1 cellular context compared by ENCODE assay signal in the genomic region with DNA sequence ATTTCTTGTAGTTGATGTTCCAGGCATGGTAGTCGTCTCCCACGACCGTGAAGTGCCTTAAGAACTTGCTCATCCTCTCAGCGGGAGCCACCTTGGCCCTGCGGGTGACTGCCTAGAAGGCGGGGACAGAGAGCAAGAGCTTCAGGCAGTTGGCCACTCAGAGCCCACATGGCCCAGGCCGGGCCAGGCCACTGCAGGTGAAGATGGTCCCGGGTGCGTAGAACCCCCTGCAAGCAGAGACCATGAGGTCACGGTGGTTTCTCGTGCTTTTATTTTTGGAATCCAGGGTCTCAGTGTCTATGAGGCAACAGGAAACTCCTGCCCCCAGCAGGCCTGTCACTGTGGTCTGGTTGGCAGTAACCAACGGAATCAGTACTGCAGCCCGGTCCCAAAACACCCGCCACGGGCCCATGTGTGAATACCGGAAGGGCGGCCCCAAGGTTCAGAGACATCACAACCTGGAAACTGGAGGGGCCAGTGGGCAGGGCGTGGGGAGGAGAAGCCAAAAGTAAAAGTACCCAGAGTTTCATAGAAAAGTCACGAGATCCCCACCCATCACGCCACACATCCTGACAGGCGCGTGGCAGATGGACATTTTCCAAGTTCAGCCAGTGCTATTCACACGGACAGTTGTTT.
TF ChIP-seq lines count a peak whose summit lies in the region.

No MANE protein-coding gene starts in this region.

TF ChIP-seq in K562, 482 proteins besides CTCF, POLR2A, EP300 and RAD21 (continued from another document):
- TF ChIP-seq, protein P1, sequence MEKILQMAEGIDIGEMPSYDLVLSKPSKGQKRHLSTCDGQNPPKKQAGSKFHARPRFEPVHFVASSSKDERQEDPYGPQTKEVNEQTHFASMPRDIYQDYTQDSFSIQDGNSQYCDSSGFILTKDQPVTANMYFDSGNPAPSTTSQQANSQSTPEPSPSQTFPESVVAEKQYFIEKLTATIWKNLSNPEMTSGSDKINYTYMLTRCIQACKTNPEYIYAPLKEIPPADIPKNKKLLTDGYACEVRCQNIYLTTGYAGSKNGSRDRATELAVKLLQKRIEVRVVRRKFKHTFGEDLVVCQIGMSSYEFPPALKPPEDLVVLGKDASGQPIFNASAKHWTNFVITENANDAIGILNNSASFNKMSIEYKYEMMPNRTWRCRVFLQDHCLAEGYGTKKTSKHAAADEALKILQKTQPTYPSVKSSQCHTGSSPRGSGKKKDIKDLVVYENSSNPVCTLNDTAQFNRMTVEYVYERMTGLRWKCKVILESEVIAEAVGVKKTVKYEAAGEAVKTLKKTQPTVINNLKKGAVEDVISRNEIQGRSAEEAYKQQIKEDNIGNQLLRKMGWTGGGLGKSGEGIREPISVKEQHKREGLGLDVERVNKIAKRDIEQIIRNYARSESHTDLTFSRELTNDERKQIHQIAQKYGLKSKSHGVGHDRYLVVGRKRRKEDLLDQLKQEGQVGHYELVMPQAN (IDR thresholded peaks at IDR 0.05; ENCODE audit: borderline replicate concordance), result no peak
- TF ChIP-seq SAFB2 (IDR thresholded peaks at IDR 0.05; ENCODE audit: borderline replicate concordance, low read depth, low read length, severe bottlenecking) (no peak), CHD2 (IDR thresholded peaks at IDR 0.05; ENCODE audit: low read depth, low read length) (no peak), DMBX1 (CRISPR knock-in tag; IDR thresholded peaks at IDR 0.05; ENCODE audit: borderline replicate concordance) (no peak), TARDBP (IDR thresholded peaks at IDR 0.05) (no peak), ZNF12 (CRISPR knock-in tag; IDR thresholded peaks at IDR 0.05) (no peak), KDM4B (IDR thresholded peaks at IDR 0.05; ENCODE audit: borderline replicate concordance in 2 of 2, low read depth in 1 of 2) (no peak)
- TF ChIP-seq, protein P2, sequence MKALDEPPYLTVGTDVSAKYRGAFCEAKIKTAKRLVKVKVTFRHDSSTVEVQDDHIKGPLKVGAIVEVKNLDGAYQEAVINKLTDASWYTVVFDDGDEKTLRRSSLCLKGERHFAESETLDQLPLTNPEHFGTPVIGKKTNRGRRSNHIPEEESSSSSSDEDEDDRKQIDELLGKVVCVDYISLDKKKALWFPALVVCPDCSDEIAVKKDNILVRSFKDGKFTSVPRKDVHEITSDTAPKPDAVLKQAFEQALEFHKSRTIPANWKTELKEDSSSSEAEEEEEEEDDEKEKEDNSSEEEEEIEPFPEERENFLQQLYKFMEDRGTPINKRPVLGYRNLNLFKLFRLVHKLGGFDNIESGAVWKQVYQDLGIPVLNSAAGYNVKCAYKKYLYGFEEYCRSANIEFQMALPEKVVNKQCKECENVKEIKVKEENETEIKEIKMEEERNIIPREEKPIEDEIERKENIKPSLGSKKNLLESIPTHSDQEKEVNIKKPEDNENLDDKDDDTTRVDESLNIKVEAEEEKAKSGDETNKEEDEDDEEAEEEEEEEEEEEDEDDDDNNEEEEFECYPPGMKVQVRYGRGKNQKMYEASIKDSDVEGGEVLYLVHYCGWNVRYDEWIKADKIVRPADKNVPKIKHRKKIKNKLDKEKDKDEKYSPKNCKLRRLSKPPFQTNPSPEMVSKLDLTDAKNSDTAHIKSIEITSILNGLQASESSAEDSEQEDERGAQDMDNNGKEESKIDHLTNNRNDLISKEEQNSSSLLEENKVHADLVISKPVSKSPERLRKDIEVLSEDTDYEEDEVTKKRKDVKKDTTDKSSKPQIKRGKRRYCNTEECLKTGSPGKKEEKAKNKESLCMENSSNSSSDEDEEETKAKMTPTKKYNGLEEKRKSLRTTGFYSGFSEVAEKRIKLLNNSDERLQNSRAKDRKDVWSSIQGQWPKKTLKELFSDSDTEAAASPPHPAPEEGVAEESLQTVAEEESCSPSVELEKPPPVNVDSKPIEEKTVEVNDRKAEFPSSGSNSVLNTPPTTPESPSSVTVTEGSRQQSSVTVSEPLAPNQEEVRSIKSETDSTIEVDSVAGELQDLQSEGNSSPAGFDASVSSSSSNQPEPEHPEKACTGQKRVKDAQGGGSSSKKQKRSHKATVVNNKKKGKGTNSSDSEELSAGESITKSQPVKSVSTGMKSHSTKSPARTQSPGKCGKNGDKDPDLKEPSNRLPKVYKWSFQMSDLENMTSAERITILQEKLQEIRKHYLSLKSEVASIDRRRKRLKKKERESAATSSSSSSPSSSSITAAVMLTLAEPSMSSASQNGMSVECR (CRISPR knock-in tag; IDR thresholded peaks at IDR 0.05), result no peak
- TF ChIP-seq, protein P3, sequence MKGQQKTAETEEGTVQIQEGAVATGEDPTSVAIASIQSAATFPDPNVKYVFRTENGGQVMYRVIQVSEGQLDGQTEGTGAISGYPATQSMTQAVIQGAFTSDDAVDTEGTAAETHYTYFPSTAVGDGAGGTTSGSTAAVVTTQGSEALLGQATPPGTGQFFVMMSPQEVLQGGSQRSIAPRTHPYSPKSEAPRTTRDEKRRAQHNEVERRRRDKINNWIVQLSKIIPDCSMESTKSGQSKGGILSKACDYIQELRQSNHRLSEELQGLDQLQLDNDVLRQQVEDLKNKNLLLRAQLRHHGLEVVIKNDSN (CRISPR knock-in tag; IDR thresholded peaks at IDR 0.05), result no peak
TF ChIP-seq in K562: peak in this region for 0.
